ENCODE assay signal across 19 cellular contexts in the genomic region with DNA sequence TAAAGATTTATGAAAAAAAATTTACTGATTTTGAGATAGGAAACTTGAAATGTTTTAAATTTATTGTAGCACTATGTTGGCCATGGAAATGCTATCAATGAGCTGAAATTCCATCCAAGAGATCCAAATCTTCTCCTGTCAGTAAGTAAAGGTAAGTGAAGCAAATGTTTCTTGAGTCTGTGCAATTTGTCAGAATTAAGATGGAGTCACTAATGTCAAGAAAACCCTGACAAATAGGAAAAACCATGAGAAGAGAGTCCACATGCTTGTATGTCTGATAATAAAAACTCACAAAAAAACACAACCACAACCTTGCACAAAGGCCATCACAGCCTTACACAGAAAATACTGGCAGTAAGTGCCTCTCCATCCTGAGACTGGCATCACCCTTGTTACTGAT. TPM values are rescaled to one million over a fixed set of nuclear protein-coding genes. Genes with fewer than 3 reads are reported as not detected.
A peak's percentile ranks its signal among the peaks of the same experiment; 100 is the strongest.
DNase-seq lines count a peak whose midpoint lies in the region; ATAC-seq, FAIRE-seq and TF ChIP-seq lines count a peak whose summit lies in the region.
"Had no signal": no experiment of that assay in that cellular context is flagged by ENCODE, and none has a peak within 500 bp of the region (broad histone marks: within the 10 kb centered on the region; RNA-seq: fewer than 3 reads in every experiment).

No MANE protein-coding gene starts in this region.

- H3K9me3 Mint-ChIP-seq in activated naive CD8-positive, alpha-beta T cell treated with anti-CD3 and anti-CD28 coated beads, Interleukin-2, amount 50 U/mL, for 24 hours, result no peaks in the 10 kb centered on the region
- no peaks in the 10 kb centered on the region for H3K9me3 Mint-ChIP-seq in activated naive CD8-positive, alpha-beta T cell treated with anti-CD3 and anti-CD28 coated beads for 36 hours
- H3K9me3 Mint-ChIP-seq in nephron, result no peaks in the 10 kb centered on the region
- H3K9me3 Mint-ChIP-seq: GM23338 had no signal

- no peaks in the 10 kb centered on the region for H3K4me1 ChIP-seq in Panc1 (ENCODE audit: control insufficient read depth, insufficient read depth, low read length)

- TF ChIP-seq CTCF in Panc1 (IDR thresholded peaks at IDR 0.05), result no peak
- no peak for TF ChIP-seq CTCF in nephron (IDR thresholded peaks at IDR 0.05; ENCODE audit: unreplicated experiment in 3 of 3)

- CTCF ChIA-PET in Panc1 (lab: Charles Lee), result no interaction called here

- no peak for TF ChIP-seq POLR2A in GM12891 (IDR thresholded peaks at IDR 0.05; ENCODE audit: low read depth, low read length)

- no peaks in the 10 kb centered on the region for H3K9me3 ChIP-seq in Panc1 (ENCODE audit: control insufficient read depth, insufficient read depth, low read depth, low read length)

- peaks cover 24% of the 10 kb centered on the region for H3K4me1 Mint-ChIP-seq in activated naive CD8-positive, alpha-beta T cell treated with anti-CD3 and anti-CD28 coated beads, Interleukin-2, amount 50 U/mL, for 24 hours
- H3K4me1 Mint-ChIP-seq in activated naive CD8-positive, alpha-beta T cell treated with anti-CD3 and anti-CD28 coated beads for 36 hours, result peaks cover 12% of the 10 kb centered on the region
- H3K4me1 Mint-ChIP-seq in nephron, result peaks cover 6% of the 10 kb centered on the region
- H3K4me1 Mint-ChIP-seq: CD14-positive monocyte, GM23338 had no signal

- H3K4me3 Mint-ChIP-seq in activated naive CD8-positive, alpha-beta T cell treated with anti-CD3 and anti-CD28 coated beads, Interleukin-2, amount 50 U/mL, for 24 hours, result no peak overlapping the region
- H3K4me3 Mint-ChIP-seq in activated naive CD8-positive, alpha-beta T cell treated with anti-CD3 and anti-CD28 coated beads for 36 hours, result no peak overlapping the region
- no peak overlapping the region for H3K4me3 Mint-ChIP-seq in nephron
- H3K4me3 Mint-ChIP-seq: CD14-positive monocyte, GM23338 had no signal

- H3K36me3 ChIP-seq in Panc1 (ENCODE audit: control insufficient read depth, insufficient read depth, low read length), result peaks cover 8% of the 10 kb centered on the region; the same call in 1 of the 2 replicates

- no peaks in the 10 kb centered on the region for H3K27me3 Mint-ChIP-seq in activated naive CD8-positive, alpha-beta T cell treated with anti-CD3 and anti-CD28 coated beads, Interleukin-2, amount 50 U/mL, for 24 hours
- H3K27me3 Mint-ChIP-seq in activated naive CD8-positive, alpha-beta T cell treated with anti-CD3 and anti-CD28 coated beads for 36 hours, result no peaks in the 10 kb centered on the region
- H3K27me3 Mint-ChIP-seq in nephron (ENCODE audit: low read depth), result no peaks in the 10 kb centered on the region

- H3K4me3 ChIP-seq in Panc1 (ENCODE audit: low read depth in 2 of 2, low read length in 2 of 2), result no peak overlapping the region
- H3K4me3 ChIP-seq: GM23338 had no signal

- peaks cover 64% of the 10 kb centered on the region for H3K36me3 Mint-ChIP-seq in activated naive CD8-positive, alpha-beta T cell treated with anti-CD3 and anti-CD28 coated beads, Interleukin-2, amount 50 U/mL, for 24 hours (ENCODE audit: low read depth)
- peaks cover 22% of the 10 kb centered on the region for H3K36me3 Mint-ChIP-seq in activated naive CD8-positive, alpha-beta T cell treated with anti-CD3 and anti-CD28 coated beads for 36 hours
- peaks cover 45% of the 10 kb centered on the region for H3K36me3 Mint-ChIP-seq in nephron (ENCODE audit: low read depth)

- H3K27ac ChIP-seq in Panc1 (ENCODE audit: low read length), result no peak overlapping the region

- BruUV-seq in Panc1 (replicated peaks; lab: Mats Ljungman, UMichigan), result TSS peak; percentile 13

- no peaks in the 10 kb centered on the region for H3K27me3 ChIP-seq in Panc1 (ENCODE audit: control insufficient read depth, insufficient read depth, low read length)

- DNase-seq in activated naive CD8-positive, alpha-beta T cell treated with anti-CD3 and anti-CD28 coated beads, Interleukin-2, amount 50 U/mL, for 24 hours, result no peak
- no peak for DNase-seq in activated naive CD8-positive, alpha-beta T cell treated with anti-CD3 and anti-CD28 coated beads for 36 hours
- DNase-seq in Panc1 (ENCODE audit: low read depth, low spot score) (no peak), GM12891 (ENCODE audit: insufficient read length, low spot score) (no peak)
- DNase-seq: DMS 273 treated with DMSO at 0.1 percent for 48 hours, DND-41, HCEC 1CT, NCI-H1105 treated with DMSO at 0.1 percent for 48 hours, NCI-H1930, NCI-H226, NCI-H524, NCI-H82, RPMI8226, SIG-M5 had no signal

- intact Hi-C loops in Panc1 (cut with micrococcal nuclease; ENCODE audit: unreplicated experiment), result no loop called here

- POLR2A ChIA-PET in Panc1 (lab: Charles Lee), result no interaction called here

- peak overlapping the region; percentile 37 for H3K27ac Mint-ChIP-seq in activated naive CD8-positive, alpha-beta T cell treated with anti-CD3 and anti-CD28 coated beads, Interleukin-2, amount 50 U/mL, for 24 hours
- no peak overlapping the region for H3K27ac Mint-ChIP-seq in activated naive CD8-positive, alpha-beta T cell treated with anti-CD3 and anti-CD28 coated beads for 36 hours
- peak overlapping the region in 2 of 3 experiments; percentile 11 to 63 for H3K27ac Mint-ChIP-seq in nephron
- H3K27ac Mint-ChIP-seq: GM23338 had no signal

- in situ Hi-C loops in Panc1 (cut with HindIII; ENCODE audit: low pct_unique_long_range_greater_than_20kb, low sequenced_read_pairs), result no loop called here

- no peak for ATAC-seq in activated naive CD8-positive, alpha-beta T cell treated with anti-CD3 and anti-CD28 coated beads, Interleukin-2, amount 50 U/mL, for 24 hours
- no peak for ATAC-seq in Panc1
- no peak for ATAC-seq in GM18520 (IDR thresholded peaks at IDR 0.05; ENCODE audit: unreplicated experiment)
- ATAC-seq in HG02852 (IDR thresholded peaks at IDR 0.05; ENCODE audit: unreplicated experiment), result no peak
- ATAC-seq: GM23338 had no signal

- no peak for FAIRE-seq in GM12891 (lab: Jason Lieb, UNC)

TF ChIP-seq in GM12891, 5 proteins besides CTCF, POLR2A, EP300 and RAD21:
- no peak for TF ChIP-seq TAF1 (IDR thresholded peaks at IDR 0.05; ENCODE audit: low read depth, low read length)
- no peak for TF ChIP-seq PAX5 (IDR thresholded peaks at IDR 0.05; ENCODE audit: insufficient read depth, low read length, severe bottlenecking)
- no peak for TF ChIP-seq POLR2AphosphoS5 (IDR thresholded peaks at IDR 0.05; ENCODE audit: low read depth, low read length)
- no peak for TF ChIP-seq POU2F2 (IDR thresholded peaks at IDR 0.05; ENCODE audit: low read depth, low read length)
- TF ChIP-seq SPI1 (IDR thresholded peaks at IDR 0.05; ENCODE audit: low read depth, low read length), result no peak

RNA-seq across cellular contexts. Expression of a gene that starts 12.9 kb away (rescaled TPM):
- 10 to 100 TPM; 85.3 to 86.7 TPM for total RNA-seq in activated naive CD8-positive, alpha-beta T cell treated with anti-CD3 and anti-CD28 coated beads for 36 hours
- 29.0 TPM for total RNA-seq in Panc1 (2021; ENCODE audit: unreplicated experiment)
- 19.7 TPM for polyA plus RNA-seq in Panc1 (2012; ENCODE audit: insufficient read length)
- 46.1 TPM for polyA plus RNA-seq in GM12891 (2012; ENCODE audit: low read depth, missing spikeins)

RNA-seq across cellular contexts. Expression of a gene that starts 44.6 kb away (rescaled TPM):
- 10 to 100 TPM; 52.9 to 57.0 TPM for total RNA-seq in activated naive CD8-positive, alpha-beta T cell treated with anti-CD3 and anti-CD28 coated beads for 36 hours
- 61.3 TPM for total RNA-seq in Panc1 (2021; ENCODE audit: unreplicated experiment)
- 42.4 TPM for polyA plus RNA-seq in Panc1 (2012; ENCODE audit: insufficient read length)
- polyA plus RNA-seq in GM12891 (2012; ENCODE audit: low read depth, missing spikeins), result 62.1 TPM
